In genomic region chr9:32551491-32552049, GRCh38 we compare ENCODE assay signal across 8 cellular contexts.
A peak's percentile ranks its signal among the peaks of the same experiment; 100 is the strongest.
DNase-seq lines count a peak whose midpoint lies in the region; ATAC-seq and TF ChIP-seq lines count a peak whose summit lies in the region.

No MANE protein-coding gene starts in this region.

- H3K79me2 ChIP-seq in SU-DHL-6 (ENCODE audit: insufficient read depth, low read length), result peaks cover 81% of the 10 kb centered on the region

- H3K9ac ChIP-seq in SU-DHL-6 (ENCODE audit: low read length), result peak overlapping the region; percentile 81

- H3K4me3 ChIP-seq in SU-DHL-6 (ENCODE audit: insufficient read depth, low read length, poor library complexity, severe bottlenecking) (peak overlapping the region; percentile 76), iPS-11a (ENCODE audit: low read depth, low read length) (peak overlapping the region; percentile 91), skin epidermis (peak overlapping the region; percentile 52 to 80 (median 76))

- ATAC-seq in HG02623 (IDR thresholded peaks at IDR 0.05; ENCODE audit: unreplicated experiment), result no peak

- H4K20me1 ChIP-seq in SU-DHL-6 (ENCODE audit: low read depth, low read length), result peaks cover 28% of the 10 kb centered on the region

- peak overlapping the region; percentile 76 for H2AFZ ChIP-seq in SU-DHL-6 (ENCODE audit: low read depth, low read length, severe bottlenecking)

- no peaks in the 10 kb centered on the region for H3K9me3 ChIP-seq in SU-DHL-6 (ENCODE audit: insufficient read depth, low read length)

- no peak for TF ChIP-seq CTCF in SU-DHL-6 (IDR thresholded peaks at IDR 0.05; ENCODE audit: insufficient read depth, low read length, poor library complexity, severe bottlenecking)

- H3K27ac ChIP-seq in SU-DHL-6 (ENCODE audit: low read depth, low read length), result peak overlapping the region; percentile 92
- peak overlapping the region; percentile 1 to 99 (median 96) for H3K27ac ChIP-seq in skin epidermis

- no peaks in the 10 kb centered on the region for H3K9me2 ChIP-seq in SU-DHL-6 (replicated peaks; ENCODE audit: insufficient read depth, low read length)

- peak; percentile 9 for DNase-seq in GM03348 (ENCODE audit: low spot score)
- peak; percentile 8 for DNase-seq in HuH-7 (ENCODE audit: low spot score)
- peak in 31 of 58 donors; percentile 3 to 64 (median 31) for DNase-seq in anterior cingulate cortex (lab: John Stamatoyannopoulos, UW)
- DNase-seq in 8988T, result no peak

- H3K4me2 ChIP-seq in SU-DHL-6 (ENCODE audit: low read depth, low read length, poor library complexity, severe bottlenecking), result peak overlapping the region; percentile 75

- no peaks in the 10 kb centered on the region for H3K27me3 ChIP-seq in SU-DHL-6 (ENCODE audit: low read length)

- H3F3A ChIP-seq in SU-DHL-6 (ENCODE audit: insufficient read depth), result peaks cover 32% of the 10 kb centered on the region

- 0 out of 2 replicates have a peak, but pooled peaks cover 4% of the 10 kb centered on the region for H3K36me3 ChIP-seq in SU-DHL-6 (ENCODE audit: low read length)
